Comparison of ENCODE assay signal across 15 cellular contexts in the genomic region with DNA sequence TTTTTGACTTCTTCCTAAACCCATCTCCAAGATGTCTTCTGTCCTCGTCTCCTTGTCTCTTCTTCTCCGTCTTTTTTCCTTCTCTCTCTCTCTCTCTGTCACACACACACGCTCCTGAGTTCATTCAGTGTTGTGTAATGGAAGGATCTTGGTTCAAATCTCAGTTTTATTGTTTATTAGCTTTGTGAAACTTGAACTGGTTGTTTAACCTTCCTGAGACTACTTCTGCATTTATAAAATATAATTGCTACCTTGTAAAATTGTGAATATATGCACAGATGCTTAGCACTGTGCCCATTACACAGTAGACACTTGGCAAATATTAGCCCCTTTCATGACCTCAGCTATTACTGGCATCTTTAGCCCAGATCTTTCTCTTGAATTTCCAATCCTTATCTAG. TPM values are rescaled to one million over a fixed set of nuclear protein-coding genes. Genes with fewer than 3 reads are reported as not detected.
DNase-seq lines count a peak whose midpoint lies in the region; ATAC-seq and TF ChIP-seq lines count a peak whose summit lies in the region.
"Had no signal": no experiment of that assay in that cellular context is flagged by ENCODE, and none has a peak within 500 bp of the region (broad histone marks: within the 10 kb centered on the region; RNA-seq: fewer than 3 reads in every experiment).

No MANE protein-coding gene starts in this region.

- H3K36me3 Mint-ChIP-seq in activated naive CD4-positive, alpha-beta T cell treated with anti-CD3 and anti-CD28 coated beads, Interleukin-2, amount 50 U/mL, for 24 hours: no peaks in the 10 kb centered on the region
- H3K36me3 Mint-ChIP-seq in effector memory CD8-positive, alpha-beta T cell (ENCODE audit: insufficient read depth): peaks cover 7% of the 10 kb centered on the region

- H3K27me3 Mint-ChIP-seq in activated naive CD4-positive, alpha-beta T cell treated with anti-CD3 and anti-CD28 coated beads, Interleukin-2, amount 50 U/mL, for 24 hours: no peaks in the 10 kb centered on the region
- H3K27me3 Mint-ChIP-seq in effector memory CD8-positive, alpha-beta T cell: peaks cover 0 to 6% of the 10 kb centered on the region in 2 donors
- H3K27me3 Mint-ChIP-seq: dendritic cell treated with granulocyte-macrophage colony-stimulating factor and Interleukin-4, amounts not matched to agents 40 ng/mL and 50 ng/mL, for 4 days had no signal

- H3K4me3 Mint-ChIP-seq in activated naive CD4-positive, alpha-beta T cell treated with anti-CD3 and anti-CD28 coated beads, Interleukin-2, amount 50 U/mL, for 24 hours: peak overlapping the region; percentile 88
- H3K4me3 Mint-ChIP-seq in effector memory CD8-positive, alpha-beta T cell: peak overlapping the region in 1 of 2 donors; percentile 91
- H3K4me3 Mint-ChIP-seq: dendritic cell treated with granulocyte-macrophage colony-stimulating factor and Interleukin-4, amounts not matched to agents 40 ng/mL and 50 ng/mL, for 4 days had no signal

- peak overlapping the region; percentile 16 to 29 for H3K27ac ChIP-seq in prostate gland
- H3K27ac ChIP-seq: brain microvascular endothelial cell, foreskin keratinocyte, vagina had no signal

- WGBS in prostate gland: 29% methylated on average over 3 of the region's 3 CpGs

- no peaks in the 10 kb centered on the region for H3K9me3 ChIP-seq in prostate gland
- H3K9me3 ChIP-seq: vagina had no signal

- no peak for DNase-seq in activated naive CD4-positive, alpha-beta T cell treated with anti-CD3 and anti-CD28 coated beads, Interleukin-2, amount 50 U/mL, for 16 hours
- DNase-seq in LNCaP clone FGC (ENCODE audit: low read depth) (peak; percentile 92), prostate gland (ENCODE audit: low spot score) (no peak), HUDEP-2 (lab: John Stamatoyannopoulos, UW; ENCODE audit: unreplicated experiment in 76 of 76) (no peak), activated T-cell treated with anti-CD3 and anti-CD28 coated beads for 4 hours (no peak)
- no peak for DNase-seq in effector memory CD8-positive, alpha-beta T cell
- DNase-seq: brain microvascular endothelial cell; foreskin keratinocyte; GOT3; NCI-H187; NK-92 treated with Interleukin-12 subunit alpha and Interleukin-12 subunit beta, amount 100 ng/mL, for 24 hours had no signal

- no peak for TF ChIP-seq POLR2A in prostate gland (IDR thresholded peaks at IDR 0.05)

- H3K9me3 Mint-ChIP-seq in activated naive CD4-positive, alpha-beta T cell treated with anti-CD3 and anti-CD28 coated beads, Interleukin-2, amount 50 U/mL, for 24 hours: no peaks in the 10 kb centered on the region
- no peaks in the 10 kb centered on the region for H3K9me3 Mint-ChIP-seq in effector memory CD8-positive, alpha-beta T cell
- H3K9me3 Mint-ChIP-seq: dendritic cell treated with granulocyte-macrophage colony-stimulating factor and Interleukin-4, amounts not matched to agents 40 ng/mL and 50 ng/mL, for 4 days had no signal

- no peaks in the 10 kb centered on the region for H3K36me3 ChIP-seq in prostate gland
- H3K36me3 ChIP-seq: brain microvascular endothelial cell, vagina had no signal

- no peaks in the 10 kb centered on the region for H3K27me3 ChIP-seq in prostate gland (replicated peaks; ENCODE audit: insufficient read depth)
- H3K27me3 ChIP-seq: brain microvascular endothelial cell, foreskin keratinocyte, vagina had no signal

- ATAC-seq in effector memory CD8-positive, alpha-beta T cell (replicated peaks): no peak
- ATAC-seq in HG02973 (IDR thresholded peaks at IDR 0.05; ENCODE audit: unreplicated experiment): no peak
- ATAC-seq: foreskin keratinocyte had no signal

- peak overlapping the region; percentile 90 for H3K27ac Mint-ChIP-seq in activated naive CD4-positive, alpha-beta T cell treated with anti-CD3 and anti-CD28 coated beads, Interleukin-2, amount 50 U/mL, for 24 hours
- peak overlapping the region; percentile 4 to 97 for H3K27ac Mint-ChIP-seq in effector memory CD8-positive, alpha-beta T cell
- H3K27ac Mint-ChIP-seq: dendritic cell treated with granulocyte-macrophage colony-stimulating factor and Interleukin-4, amounts not matched to agents 40 ng/mL and 50 ng/mL, for 4 days had no signal

- intact Hi-C loops in prostate gland (cut with DNase I): loop anchor here (5.0 kb wide), 2 partner anchors 92 to 153 kb away; a partner anchor contains a TSS

- no peak overlapping the region for H3K4me3 ChIP-seq in LNCaP clone FGC (ENCODE audit: low read depth, low read length)
- H3K4me3 ChIP-seq in prostate gland: no peak overlapping the region
- H3K4me3 ChIP-seq: vagina had no signal

- H3K4me1 ChIP-seq in prostate gland (replicated peaks): peaks cover under 1% of the 10 kb centered on the region

- H3K4me1 Mint-ChIP-seq in activated naive CD4-positive, alpha-beta T cell treated with anti-CD3 and anti-CD28 coated beads, Interleukin-2, amount 50 U/mL, for 24 hours: peaks cover 41% of the 10 kb centered on the region
- peaks cover 23 to 36% of the 10 kb centered on the region in 2 donors for H3K4me1 Mint-ChIP-seq in effector memory CD8-positive, alpha-beta T cell (ENCODE audit: low read depth in 2 of 2)

- no peak for TF ChIP-seq CTCF in LNCaP clone FGC (IDR thresholded peaks at IDR 0.05; ENCODE audit: control insufficient read depth, extremely low read depth, insufficient read depth)
- no peak for TF ChIP-seq CTCF in prostate gland (IDR thresholded peaks at IDR 0.05)

RNA-seq across cellular contexts. Expression of a gene that starts 2.4 kb away (rescaled TPM):
- 10 to 100 TPM; 21.6 to 37.9 TPM for total RNA-seq in prostate gland

RNA-seq across cellular contexts. Expression of a gene that starts 57.6 kb away (rescaled TPM):
- 10 to 100 TPM; 17.7 to 21.2 TPM for total RNA-seq in prostate gland
- total RNA-seq: foreskin keratinocyte had no signal
